In genomic region chr7:104983620-104984539, GRCh38 we compare ENCODE assay signal across 1 cellular context.
TF ChIP-seq lines count a peak whose summit lies in the region.

No MANE protein-coding gene starts in this region.

TF ChIP-seq in HEK293, 187 proteins besides CTCF, POLR2A, EP300 and RAD21 (continued from another document and continues in another):
- TF ChIP-seq ZNF518A (tag by site-specific recombination; conservative IDR thresholded peaks at IDR 0.05; ENCODE audit: low read depth) (peak; percentile 38), ZNF548 (tag by site-specific recombination; IDR thresholded peaks at IDR 0.05) (no peak), ZSCAN16 (tag by site-specific recombination; IDR thresholded peaks at IDR 0.05) (no peak), ZSCAN23 (tag by site-specific recombination; IDR thresholded peaks at IDR 0.05) (no peak), ZSCAN4 (tag by site-specific recombination; IDR thresholded peaks at IDR 0.05) (peak; percentile 20; the same call in 1 of the 2 replicates), ZNF529 (tag by site-specific recombination; IDR thresholded peaks at IDR 0.05; ENCODE audit: insufficient replicate concordance) (no peak), HOXC10 (CRISPR knock-in tag; IDR thresholded peaks at IDR 0.05) (no peak), ZNF423 (tag by site-specific recombination; IDR thresholded peaks at IDR 0.05) (no peak), SETDB1 (IDR thresholded peaks at IDR 0.05; ENCODE audit: insufficient read length, low read length) (peak; percentile 14), ZNF560 (tag by site-specific recombination; IDR thresholded peaks at IDR 0.05; ENCODE audit: borderline replicate concordance) (no peak), ZNF571 (tag by site-specific recombination; IDR thresholded peaks at IDR 0.05) (no peak), PRDM4 (tag by site-specific recombination; IDR thresholded peaks at IDR 0.05) (peak; percentile 85), ZNF48 (tag by site-specific recombination; IDR thresholded peaks at IDR 0.05) (no peak), ZNF510 (tag by site-specific recombination; IDR thresholded peaks at IDR 0.05; ENCODE audit: insufficient replicate concordance) (no peak), PRDM10 (tag by site-specific recombination; IDR thresholded peaks at IDR 0.05) (peak; percentile 91), ZNF473 (tag by site-specific recombination; IDR thresholded peaks at IDR 0.05) (no peak), ZNF558 (tag by site-specific recombination; IDR thresholded peaks at IDR 0.05) (no peak; the same call in 1 of the 2 replicates), REPIN1 (tag by site-specific recombination; IDR thresholded peaks at IDR 0.05; ENCODE audit: low read depth) (no peak), ZNF555 (tag by site-specific recombination; conservative IDR thresholded peaks at IDR 0.05) (no peak), ZNF416 (tag by site-specific recombination; IDR thresholded peaks at IDR 0.05) (no peak), ZNF324 (tag by site-specific recombination; IDR thresholded peaks at IDR 0.05) (0 out of 2 replicates have a peak, but pooled peaks have one; percentile 55), ZNF148 (tag by site-specific recombination; IDR thresholded peaks at IDR 0.05; ENCODE audit: borderline replicate concordance) (no peak), ZNF645 (tag by site-specific recombination; IDR thresholded peaks at IDR 0.05) (no peak), ZNF624 (tag by site-specific recombination; IDR thresholded peaks at IDR 0.05) (no peak), ZNF354C (tag by site-specific recombination; IDR thresholded peaks at IDR 0.05; ENCODE audit: borderline replicate concordance, low read depth) (no peak), YY2 (tag by site-specific recombination; IDR thresholded peaks at IDR 0.05) (peak; percentile 35; the same call in 1 of the 2 replicates), ZNF248 (tag by site-specific recombination; IDR thresholded peaks at IDR 0.05) (no peak), ZNF561 (tag by site-specific recombination; IDR thresholded peaks at IDR 0.05; ENCODE audit: borderline replicate concordance) (peak; percentile 89), ZNF10 (tag by site-specific recombination; IDR thresholded peaks at IDR 0.05) (no peak), ZNF704 (tag by site-specific recombination; IDR thresholded peaks at IDR 0.05) (no peak), PRDM6 (tag by site-specific recombination; IDR thresholded peaks at IDR 0.05) (no peak; the same call in 1 of the 2 replicates), ZNF664 (tag by site-specific recombination; IDR thresholded peaks at IDR 0.05) (no peak), ZNF2 (tag by site-specific recombination; IDR thresholded peaks at IDR 0.05) (no peak; the same call in none of the 2 replicates), ZNF211 (tag by site-specific recombination; IDR thresholded peaks at IDR 0.05; ENCODE audit: low read depth) (no peak), ZNF16 (tag by site-specific recombination; IDR thresholded peaks at IDR 0.05; ENCODE audit: low read depth) (no peak), TRIM28 (IDR thresholded peaks at IDR 0.05; ENCODE audit: borderline replicate concordance, low read length) (no peak), IKZF3 (tag by site-specific recombination; IDR thresholded peaks at IDR 0.05) (peak; percentile 64), ZBTB8A (tag by site-specific recombination; IDR thresholded peaks at IDR 0.05) (peak; percentile 93), ZBTB44 (tag by site-specific recombination; IDR thresholded peaks at IDR 0.05) (no peak), TCF7L2 (IDR thresholded peaks at IDR 0.05; ENCODE audit: borderline replicate concordance, low read depth, low read length) (no peak), ZNF133 (tag by site-specific recombination; IDR thresholded peaks at IDR 0.05) (no peak), ZNF544 (tag by site-specific recombination; IDR thresholded peaks at IDR 0.05) (no peak)
